Comparison of ENCODE assay signal across 9 cellular contexts in genomic region chr22:37485714-37486223, GRCh38. TPM values are rescaled to one million over a fixed set of nuclear protein-coding genes. Genes with fewer than 3 reads are reported as not detected.
DNase-seq lines count a peak whose midpoint lies in the region; ATAC-seq, FAIRE-seq and TF ChIP-seq lines count a peak whose summit lies in the region.
"Had no signal": no experiment of that assay in that cellular context is flagged by ENCODE, and none has a peak within 500 bp of the region (broad histone marks: within the 10 kb centered on the region; RNA-seq: fewer than 3 reads in every experiment).

No MANE protein-coding gene starts in this region.

- ATAC-seq in HG02885 (IDR thresholded peaks at IDR 0.05; ENCODE audit: poor library complexity, unreplicated experiment) = peak; percentile 6
- no peak for ATAC-seq in GM21526 (IDR thresholded peaks at IDR 0.05; ENCODE audit: low FRiP score, unreplicated experiment)

- peaks cover 24% of the 10 kb centered on the region for H3K36me3 Mint-ChIP-seq in Caco-2 (ENCODE audit: insufficient read depth, unreplicated experiment)

- CTCF ChIA-PET in Caco-2 (lab: Charles Lee) = interaction anchor here (0.6 to 2.8 kb wide), 6 partner anchors 13 to 76 kb away, joined by 3 to 15 read pairs (median 6); no protein-coding TSS in a partner anchor

- intact Hi-C loops in Caco-2 (cut with micrococcal nuclease; ENCODE audit: unreplicated experiment) (no loop called here), lower leg skin (cut with DNase I; ENCODE audit: low total_unique reads) (no loop called here)

- POLR2A ChIA-PET in Caco-2 (lab: Charles Lee) = no interaction called here

- H3K4me3 Mint-ChIP-seq in Caco-2 (ENCODE audit: unreplicated experiment) = no peak overlapping the region

- H3K9me3 Mint-ChIP-seq in Caco-2 (ENCODE audit: unreplicated experiment) = no peaks in the 10 kb centered on the region
- H3K9me3 Mint-ChIP-seq: nephron had no signal

- no peaks in the 10 kb centered on the region; the same call in 1 of the 2 replicates for H3K36me3 ChIP-seq in Caco-2 (ENCODE audit: control insufficient read depth, insufficient read depth, low read length)

- peaks cover 19% of the 10 kb centered on the region for H3K4me1 Mint-ChIP-seq in Caco-2 (ENCODE audit: low read depth, unreplicated experiment)

- no peak for TF ChIP-seq POLR2A in lower leg skin (IDR thresholded peaks at IDR 0.05)

- DNase-seq in Caco-2 = no peak
- peak; percentile 81 for DNase-seq in activated CD8-positive, alpha-beta memory T cell treated with anti-CD3 and anti-CD28 coated beads for 24 hours
- no peak for DNase-seq in lower leg skin (ENCODE audit: low spot score in 2 of 2)
- no peak for DNase-seq in foreskin fibroblast
- DNase-seq in NCI-H2029 treated with DMSO at 0.1 percent for 48 hours (lab: John Stamatoyannopoulos, UW) = no peak
- no peak for DNase-seq in frontal cortex (ENCODE audit: low spot score in 2 of 2)

- no TSS peak for BruUV-seq in Caco-2 (replicated peaks; lab: Mats Ljungman, UMichigan)

- H3K27ac Mint-ChIP-seq in Caco-2 (ENCODE audit: unreplicated experiment) = no peak overlapping the region

- H3K4me3 ChIP-seq in Caco-2 (ENCODE audit: low read depth, low read length) (peak overlapping the region; percentile 4; the same call in 1 of the 2 replicates), lower leg skin (ENCODE audit: low read depth, poor library complexity, severe bottlenecking) (peak overlapping the region; percentile 20), foreskin fibroblast (ENCODE audit: low read depth in 1 of 2, low read length in 2 of 2) (no peak overlapping the region)

- WGBS in lower leg skin, 2 donors = 49 to 61% methylated on average over 9 to 11 of the region's 18 CpGs

- no peaks in the 10 kb centered on the region for H3K27me3 Mint-ChIP-seq in Caco-2 (ENCODE audit: insufficient read depth, unreplicated experiment)

- H3K4me1 ChIP-seq in Caco-2 = peaks cover 14% of the 10 kb centered on the region

- TF ChIP-seq CTCF in Caco-2 (IDR thresholded peaks at IDR 0.05; ENCODE audit: insufficient read depth in 1 of 2, low read depth in 1 of 2, low read length in 1 of 2, severe bottlenecking in 1 of 2, unreplicated experiment in 1 of 2) = no peak
- TF ChIP-seq CTCF in lower leg skin (IDR thresholded peaks at IDR 0.05) = no peak
- TF ChIP-seq CTCF in foreskin fibroblast (IDR thresholded peaks at IDR 0.05; ENCODE audit: low read depth, low read length) = no peak

- no peak for FAIRE-seq in frontal cortex (lab: Jason Lieb, UNC)

- H3K9me3 ChIP-seq in Caco-2 = no peaks in the 10 kb centered on the region

- no peaks in the 10 kb centered on the region for H3K27me3 ChIP-seq in Caco-2 (replicated peaks; ENCODE audit: control insufficient read depth, insufficient read depth, low read length)

RNA-seq across cellular contexts. Expression of gene MFNG, which starts 0.4 kb away (rescaled TPM):
- 3.6 TPM in 2 replicates for total RNA-seq in Caco-2 (2022)
- total RNA-seq in lower leg skin = 10 to 100 TPM in 1 of 4 donors, 1 to 10 TPM in 3; 5.7 to 13.0 (median 6.3) TPM
- 1.6 TPM for total RNA-seq in frontal cortex

RNA-seq across cellular contexts. Expression of gene CARD10, which starts 33.4 kb away (rescaled TPM):
- total RNA-seq in Caco-2 (2022) (26.5 and 31.7 TPM in 2 replicates), lower leg skin (10 to 100 TPM; 13.2 to 22.5 (median 18.6) TPM), frontal cortex (4.1 TPM)

RNA-seq across cellular contexts. Expression of gene ELFN2, which starts 58.5 kb away (rescaled TPM):
- 4.0 and 4.6 TPM in 2 replicates for total RNA-seq in Caco-2 (2022)
- 1 to 10 TPM in 2 of 4 donors, under 1 TPM in 2; 0.26 to 1.5 (median 0.82) TPM for total RNA-seq in lower leg skin
- 7.7 TPM for total RNA-seq in frontal cortex

Comparison
In these comparisons a context has a peak if more than half of its experiments do, and no peak if none do; other contexts are left out.
1. H3K4me3 ChIP-seq: peak in Caco-2 (single experiment) and lower leg skin (single experiment); none in foreskin fibroblast (0 of 2).